1 cellular context compared by ENCODE assay signal in genomic region chr20:53660947-53661381, GRCh38.
TF ChIP-seq lines count a peak whose summit lies in the region.

No MANE protein-coding gene starts in this region.

TF ChIP-seq in HepG2, 621 proteins besides CTCF, POLR2A, EP300 and RAD21 (continued from another document and continues in another):
- TF ChIP-seq STAT6 (CRISPR knock-in tag; IDR thresholded peaks at IDR 0.05; ENCODE audit: borderline replicate concordance) (peak; percentile 34; the same call in 1 of the 2 replicates), TFDP2 (CRISPR knock-in tag; IDR thresholded peaks at IDR 0.05) (peak; percentile 9; the same call in 1 of the 2 replicates), FOXJ3 (CRISPR knock-in tag; IDR thresholded peaks at IDR 0.05; ENCODE audit: borderline replicate concordance) (no peak), GZF1 (CRISPR knock-in tag; IDR thresholded peaks at IDR 0.05) (no peak), ZBTB38 (CRISPR knock-in tag; IDR thresholded peaks at IDR 0.05) (no peak), ZNF224 (CRISPR knock-in tag; IDR thresholded peaks at IDR 0.05) (no peak), ZNF329 (CRISPR knock-in tag; IDR thresholded peaks at IDR 0.05; ENCODE audit: low read depth) (no peak), DMTF1 (CRISPR knock-in tag; IDR thresholded peaks at IDR 0.05) (no peak), ZNF33A (CRISPR knock-in tag; IDR thresholded peaks at IDR 0.05; ENCODE audit: borderline replicate concordance) (peak; percentile 17; the same call in 1 of the 2 replicates), ZFP37 (CRISPR knock-in tag; IDR thresholded peaks at IDR 0.05; ENCODE audit: borderline replicate concordance) (no peak), SP4 (CRISPR knock-in tag; IDR thresholded peaks at IDR 0.05) (no peak), ZBTB7B (CRISPR knock-in tag; IDR thresholded peaks at IDR 0.05) (peak; percentile 66; the same call in 1 of the 2 replicates), MBD4 (IDR thresholded peaks at IDR 0.05; ENCODE audit: borderline replicate concordance, low read length) (no peak), AGO2 (optimal IDR thresholded peaks at IDR 0.05; ENCODE audit: low read depth, low read length) (no peak), CBX1 (IDR thresholded peaks at IDR 0.05; ENCODE audit: low read depth) (no peak), ZNF773 (CRISPR knock-in tag; IDR thresholded peaks at IDR 0.05; ENCODE audit: borderline replicate concordance) (no peak), NFRKB (IDR thresholded peaks at IDR 0.05) (no peak), STAG1 (CRISPR knock-in tag; IDR thresholded peaks at IDR 0.05) (peak; percentile 7; the same call in 1 of the 2 replicates), ZNF550 (CRISPR knock-in tag; IDR thresholded peaks at IDR 0.05; ENCODE audit: borderline replicate concordance) (no peak), ZHX1 (CRISPR knock-in tag; IDR thresholded peaks at IDR 0.05; ENCODE audit: low read depth) (no peak), LCORL (IDR thresholded peaks at IDR 0.05) (no peak), LCORL (CRISPR knock-in tag; IDR thresholded peaks at IDR 0.05) (no peak), ZNF430 (CRISPR knock-in tag; IDR thresholded peaks at IDR 0.05) (no peak), ZEB1 (IDR thresholded peaks at IDR 0.05; ENCODE audit: insufficient replicate concordance, low read depth) (peak; percentile 60), ZNF777 (CRISPR knock-in tag; IDR thresholded peaks at IDR 0.05) (no peak), ZNF12 (CRISPR knock-in tag; IDR thresholded peaks at IDR 0.05) (no peak), HNF4G (IDR thresholded peaks at IDR 0.05; ENCODE audit: borderline replicate concordance, low read depth, low read length) (no peak), HNF4G (CRISPR knock-in tag; IDR thresholded peaks at IDR 0.05; ENCODE audit: borderline replicate concordance, low read depth) (no peak), ZNF256 (CRISPR knock-in tag; conservative IDR thresholded peaks at IDR 0.05) (no peak), ZNF337 (CRISPR knock-in tag; IDR thresholded peaks at IDR 0.05; ENCODE audit: borderline replicate concordance, low read depth) (no peak), ARID2 (CRISPR knock-in tag; IDR thresholded peaks at IDR 0.05; ENCODE audit: borderline replicate concordance) (no peak), FOXK1 (CRISPR knock-in tag; IDR thresholded peaks at IDR 0.05; ENCODE audit: borderline replicate concordance, low read depth) (no peak), ZIK1 (CRISPR knock-in tag; IDR thresholded peaks at IDR 0.05; ENCODE audit: borderline replicate concordance, low read depth) (no peak)
- TF ChIP-seq, protein P1, sequence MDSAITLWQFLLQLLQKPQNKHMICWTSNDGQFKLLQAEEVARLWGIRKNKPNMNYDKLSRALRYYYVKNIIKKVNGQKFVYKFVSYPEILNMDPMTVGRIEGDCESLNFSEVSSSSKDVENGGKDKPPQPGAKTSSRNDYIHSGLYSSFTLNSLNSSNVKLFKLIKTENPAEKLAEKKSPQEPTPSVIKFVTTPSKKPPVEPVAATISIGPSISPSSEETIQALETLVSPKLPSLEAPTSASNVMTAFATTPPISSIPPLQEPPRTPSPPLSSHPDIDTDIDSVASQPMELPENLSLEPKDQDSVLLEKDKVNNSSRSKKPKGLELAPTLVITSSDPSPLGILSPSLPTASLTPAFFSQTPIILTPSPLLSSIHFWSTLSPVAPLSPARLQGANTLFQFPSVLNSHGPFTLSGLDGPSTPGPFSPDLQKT (CRISPR knock-in tag; IDR thresholded peaks at IDR 0.05; ENCODE audit: borderline replicate concordance), result no peak
- TF ChIP-seq, protein P2, sequence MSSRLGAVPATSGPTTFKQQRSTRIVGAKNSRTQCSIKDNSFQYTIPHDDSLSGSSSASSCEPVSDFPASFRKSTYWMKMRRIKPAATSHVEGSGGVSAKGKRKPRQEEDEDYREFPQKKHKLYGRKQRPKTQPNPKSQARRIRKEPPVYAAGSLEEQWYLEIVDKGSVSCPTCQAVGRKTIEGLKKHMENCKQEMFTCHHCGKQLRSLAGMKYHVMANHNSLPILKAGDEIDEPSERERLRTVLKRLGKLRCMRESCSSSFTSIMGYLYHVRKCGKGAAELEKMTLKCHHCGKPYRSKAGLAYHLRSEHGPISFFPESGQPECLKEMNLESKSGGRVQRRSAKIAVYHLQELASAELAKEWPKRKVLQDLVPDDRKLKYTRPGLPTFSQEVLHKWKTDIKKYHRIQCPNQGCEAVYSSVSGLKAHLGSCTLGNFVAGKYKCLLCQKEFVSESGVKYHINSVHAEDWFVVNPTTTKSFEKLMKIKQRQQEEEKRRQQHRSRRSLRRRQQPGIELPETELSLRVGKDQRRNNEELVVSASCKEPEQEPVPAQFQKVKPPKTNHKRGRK (CRISPR knock-in tag; IDR thresholded peaks at IDR 0.05), result peak; percentile 76; the same call in 1 of the 2 replicates
- TF ChIP-seq, protein P3, sequence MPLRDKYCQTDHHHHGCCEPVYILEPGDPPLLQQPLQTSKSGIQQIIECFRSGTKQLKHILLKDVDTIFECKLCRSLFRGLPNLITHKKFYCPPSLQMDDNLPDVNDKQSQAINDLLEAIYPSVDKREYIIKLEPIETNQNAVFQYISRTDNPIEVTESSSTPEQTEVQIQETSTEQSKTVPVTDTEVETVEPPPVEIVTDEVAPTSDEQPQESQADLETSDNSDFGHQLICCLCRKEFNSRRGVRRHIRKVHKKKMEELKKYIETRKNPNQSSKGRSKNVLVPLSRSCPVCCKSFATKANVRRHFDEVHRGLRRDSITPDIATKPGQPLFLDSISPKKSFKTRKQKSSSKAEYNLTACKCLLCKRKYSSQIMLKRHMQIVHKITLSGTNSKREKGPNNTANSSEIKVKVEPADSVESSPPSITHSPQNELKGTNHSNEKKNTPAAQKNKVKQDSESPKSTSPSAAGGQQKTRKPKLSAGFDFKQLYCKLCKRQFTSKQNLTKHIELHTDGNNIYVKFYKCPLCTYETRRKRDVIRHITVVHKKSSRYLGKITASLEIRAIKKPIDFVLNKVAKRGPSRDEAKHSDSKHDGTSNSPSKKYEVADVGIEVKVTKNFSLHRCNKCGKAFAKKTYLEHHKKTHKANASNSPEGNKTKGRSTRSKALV (CRISPR knock-in tag; IDR thresholded peaks at IDR 0.05), result no peak
- TF ChIP-seq, protein P4, sequence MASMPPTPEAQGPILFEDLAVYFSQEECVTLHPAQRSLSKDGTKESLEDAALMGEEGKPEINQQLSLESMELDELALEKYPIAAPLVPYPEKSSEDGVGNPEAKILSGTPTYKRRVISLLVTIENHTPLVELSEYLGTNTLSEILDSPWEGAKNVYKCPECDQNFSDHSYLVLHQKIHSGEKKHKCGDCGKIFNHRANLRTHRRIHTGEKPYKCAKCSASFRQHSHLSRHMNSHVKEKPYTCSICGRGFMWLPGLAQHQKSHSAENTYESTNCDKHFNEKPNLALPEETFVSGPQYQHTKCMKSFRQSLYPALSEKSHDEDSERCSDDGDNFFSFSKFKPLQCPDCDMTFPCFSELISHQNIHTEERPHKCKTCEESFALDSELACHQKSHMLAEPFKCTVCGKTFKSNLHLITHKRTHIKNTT (CRISPR knock-in tag; IDR thresholded peaks at IDR 0.05), result no peak
- TF ChIP-seq, protein P5, sequence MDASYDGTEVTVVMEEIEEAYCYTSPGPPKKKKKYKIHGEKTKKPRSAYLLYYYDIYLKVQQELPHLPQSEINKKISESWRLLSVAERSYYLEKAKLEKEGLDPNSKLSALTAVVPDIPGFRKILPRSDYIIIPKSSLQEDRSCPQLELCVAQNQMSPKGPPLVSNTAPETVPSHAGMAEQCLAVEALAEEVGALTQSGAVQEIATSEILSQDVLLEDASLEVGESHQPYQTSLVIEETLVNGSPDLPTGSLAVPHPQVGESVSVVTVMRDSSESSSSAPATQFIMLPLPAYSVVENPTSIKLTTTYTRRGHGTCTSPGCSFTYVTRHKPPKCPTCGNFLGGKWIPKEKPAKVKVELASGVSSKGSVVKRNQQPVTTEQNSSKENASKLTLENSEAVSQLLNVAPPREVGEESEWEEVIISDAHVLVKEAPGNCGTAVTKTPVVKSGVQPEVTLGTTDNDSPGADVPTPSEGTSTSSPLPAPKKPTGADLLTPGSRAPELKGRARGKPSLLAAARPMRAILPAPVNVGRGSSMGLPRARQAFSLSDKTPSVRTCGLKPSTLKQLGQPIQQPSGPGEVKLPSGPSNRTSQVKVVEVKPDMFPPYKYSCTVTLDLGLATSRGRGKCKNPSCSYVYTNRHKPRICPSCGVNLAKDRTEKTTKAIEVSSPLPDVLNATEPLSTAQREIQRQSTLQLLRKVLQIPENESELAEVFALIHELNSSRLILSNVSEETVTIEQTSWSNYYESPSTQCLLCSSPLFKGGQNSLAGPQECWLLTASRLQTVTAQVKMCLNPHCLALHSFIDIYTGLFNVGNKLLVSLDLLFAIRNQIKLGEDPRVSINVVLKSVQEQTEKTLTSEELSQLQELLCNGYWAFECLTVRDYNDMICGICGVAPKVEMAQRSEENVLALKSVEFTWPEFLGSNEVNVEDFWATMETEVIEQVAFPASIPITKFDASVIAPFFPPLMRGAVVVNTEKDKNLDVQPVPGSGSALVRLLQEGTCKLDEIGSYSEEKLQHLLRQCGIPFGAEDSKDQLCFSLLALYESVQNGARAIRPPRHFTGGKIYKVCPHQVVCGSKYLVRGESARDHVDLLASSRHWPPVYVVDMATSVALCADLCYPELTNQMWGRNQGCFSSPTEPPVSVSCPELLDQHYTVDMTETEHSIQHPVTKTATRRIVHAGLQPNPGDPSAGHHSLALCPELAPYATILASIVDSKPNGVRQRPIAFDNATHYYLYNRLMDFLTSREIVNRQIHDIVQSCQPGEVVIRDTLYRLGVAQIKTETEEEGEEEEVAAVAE (CRISPR knock-in tag; IDR thresholded peaks at IDR 0.05; ENCODE audit: borderline replicate concordance), result no peak
- TF ChIP-seq, protein P6, sequence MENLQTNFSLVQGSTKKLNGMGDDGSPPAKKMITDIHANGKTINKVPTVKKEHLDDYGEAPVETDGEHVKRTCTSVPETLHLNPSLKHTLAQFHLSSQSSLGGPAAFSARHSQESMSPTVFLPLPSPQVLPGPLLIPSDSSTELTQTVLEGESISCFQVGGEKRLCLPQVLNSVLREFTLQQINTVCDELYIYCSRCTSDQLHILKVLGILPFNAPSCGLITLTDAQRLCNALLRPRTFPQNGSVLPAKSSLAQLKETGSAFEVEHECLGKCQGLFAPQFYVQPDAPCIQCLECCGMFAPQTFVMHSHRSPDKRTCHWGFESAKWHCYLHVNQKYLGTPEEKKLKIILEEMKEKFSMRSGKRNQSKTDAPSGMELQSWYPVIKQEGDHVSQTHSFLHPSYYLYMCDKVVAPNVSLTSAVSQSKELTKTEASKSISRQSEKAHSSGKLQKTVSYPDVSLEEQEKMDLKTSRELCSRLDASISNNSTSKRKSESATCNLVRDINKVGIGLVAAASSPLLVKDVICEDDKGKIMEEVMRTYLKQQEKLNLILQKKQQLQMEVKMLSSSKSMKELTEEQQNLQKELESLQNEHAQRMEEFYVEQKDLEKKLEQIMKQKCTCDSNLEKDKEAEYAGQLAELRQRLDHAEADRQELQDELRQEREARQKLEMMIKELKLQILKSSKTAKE (CRISPR knock-in tag; IDR thresholded peaks at IDR 0.05; ENCODE audit: borderline replicate concordance), result no peak
